ENCODE assay signal across 1 cellular context in the genomic region with DNA sequence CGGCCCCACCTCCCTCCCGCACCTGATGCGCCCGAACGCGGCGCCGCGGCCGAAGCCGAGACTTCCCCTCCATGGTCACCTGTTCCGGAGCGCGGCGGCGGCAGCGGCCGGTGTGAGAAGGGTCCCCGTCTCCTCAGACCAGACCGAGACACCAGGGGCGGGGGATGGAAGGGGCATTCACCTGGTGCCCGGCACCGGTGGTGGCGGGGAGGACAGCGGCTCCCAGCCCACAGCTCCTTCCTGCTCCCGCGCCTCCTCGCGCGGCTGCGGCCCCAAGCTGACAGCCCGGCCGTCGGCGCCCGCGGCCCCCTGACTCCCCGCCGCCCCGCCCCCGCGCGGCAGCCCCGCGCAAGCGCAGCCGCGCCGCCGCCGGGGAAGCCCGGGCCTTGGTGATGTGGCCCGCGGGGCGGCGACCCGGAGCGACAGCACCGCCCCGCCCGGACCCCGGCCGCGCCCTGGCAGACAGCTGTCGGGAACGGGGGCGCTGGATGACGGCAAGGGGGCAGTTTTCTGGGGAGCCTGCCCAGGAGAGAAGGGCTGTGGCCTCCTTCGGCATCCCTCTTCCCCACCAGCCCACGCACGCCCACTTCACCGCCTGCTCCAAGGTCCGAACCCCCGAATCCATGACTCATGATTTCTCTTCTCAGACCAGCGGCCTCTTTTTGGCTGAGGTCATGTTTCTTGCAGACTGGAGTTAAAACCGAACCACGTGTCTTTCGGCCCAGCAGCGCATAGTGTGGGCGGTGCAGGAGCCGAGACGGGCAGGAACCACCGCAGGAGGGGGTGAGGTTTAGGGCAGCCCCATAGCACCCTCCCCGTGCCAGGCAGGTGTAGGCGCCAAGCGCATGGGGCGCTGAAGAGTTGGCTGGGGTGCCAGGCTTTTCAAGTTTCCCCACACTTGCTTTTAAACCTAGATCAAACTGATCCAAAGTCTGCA.
TF ChIP-seq lines count a peak whose summit lies in the region.

TSS of gene SLC41A2 (minus strand) at position 282 of the 937 bp plus-strand sequence. CDS start 29,763 bp downstream, outside the sequence.

TF ChIP-seq in HepG2, 621 proteins besides CTCF, POLR2A, EP300 and RAD21 (continued from another document and continues in another):
- TF ChIP-seq, protein P1, sequence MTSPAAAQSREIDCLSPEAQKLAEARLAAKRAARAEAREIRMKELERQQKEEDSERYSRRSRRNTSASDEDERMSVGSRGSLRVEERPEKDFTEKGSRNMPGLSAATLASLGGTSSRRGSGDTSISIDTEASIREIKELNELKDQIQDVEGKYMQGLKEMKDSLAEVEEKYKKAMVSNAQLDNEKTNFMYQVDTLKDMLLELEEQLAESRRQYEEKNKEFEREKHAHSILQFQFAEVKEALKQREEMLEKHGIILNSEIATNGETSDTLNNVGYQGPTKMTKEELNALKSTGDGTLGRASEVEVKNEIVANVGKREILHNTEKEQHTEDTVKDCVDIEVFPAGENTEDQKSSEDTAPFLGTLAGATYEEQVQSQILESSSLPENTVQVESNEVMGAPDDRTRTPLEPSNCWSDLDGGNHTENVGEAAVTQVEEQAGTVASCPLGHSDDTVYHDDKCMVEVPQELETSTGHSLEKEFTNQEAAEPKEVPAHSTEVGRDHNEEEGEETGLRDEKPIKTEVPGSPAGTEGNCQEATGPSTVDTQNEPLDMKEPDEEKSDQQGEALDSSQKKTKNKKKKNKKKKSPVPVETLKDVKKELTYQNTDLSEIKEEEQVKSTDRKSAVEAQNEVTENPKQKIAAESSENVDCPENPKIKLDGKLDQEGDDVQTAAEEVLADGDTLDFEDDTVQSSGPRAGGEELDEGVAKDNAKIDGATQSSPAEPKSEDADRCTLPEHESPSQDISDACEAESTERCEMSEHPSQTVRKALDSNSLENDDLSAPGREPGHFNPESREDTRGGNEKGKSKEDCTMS (CRISPR knock-in tag; conservative IDR thresholded peaks at IDR 0.05) = no peak
- TF ChIP-seq ZNF777 (CRISPR knock-in tag; IDR thresholded peaks at IDR 0.05) (peak; percentile 88), FOXK1 (CRISPR knock-in tag; IDR thresholded peaks at IDR 0.05; ENCODE audit: borderline replicate concordance, low read depth) (no peak), HNF1B (CRISPR knock-in tag; IDR thresholded peaks at IDR 0.05) (peak; percentile 40; the same call in 1 of the 2 replicates), TRIM24 (CRISPR knock-in tag; IDR thresholded peaks at IDR 0.05) (no peak), ZNF800 (CRISPR knock-in tag; IDR thresholded peaks at IDR 0.05) (peak; percentile 30; the same call in 1 of the 2 replicates), NCOA1 (CRISPR knock-in tag; IDR thresholded peaks at IDR 0.05) (no peak), BRCA1 (CRISPR knock-in tag; IDR thresholded peaks at IDR 0.05) (no peak), THAP7 (CRISPR knock-in tag; IDR thresholded peaks at IDR 0.05) (0 out of 2 replicates have a peak, but pooled peaks have one; percentile 55), ZNF572 (CRISPR knock-in tag; IDR thresholded peaks at IDR 0.05) (0 out of 2 replicates have a peak, but pooled peaks have one; percentile 39), PRDM10 (CRISPR knock-in tag; IDR thresholded peaks at IDR 0.05; ENCODE audit: low read depth) (peak; percentile 81; the same call in 1 of the 2 replicates), ZNF256 (CRISPR knock-in tag; conservative IDR thresholded peaks at IDR 0.05) (no peak), ZNF768 (CRISPR knock-in tag; IDR thresholded peaks at IDR 0.05) (peak; percentile 46), PAF1 (CRISPR knock-in tag; IDR thresholded peaks at IDR 0.05) (no peak), PHF21A (CRISPR knock-in tag; IDR thresholded peaks at IDR 0.05) (0 out of 2 replicates have a peak, but pooled peaks have one; percentile 15), ZNF354B (CRISPR knock-in tag; IDR thresholded peaks at IDR 0.05) (no peak), SKIL (CRISPR knock-in tag; IDR thresholded peaks at IDR 0.05; ENCODE audit: borderline replicate concordance) (0 out of 2 replicates have a peak, but pooled peaks have one; percentile 15), ARID4A (CRISPR knock-in tag; IDR thresholded peaks at IDR 0.05; ENCODE audit: borderline replicate concordance) (peak; percentile 67; the same call in 1 of the 2 replicates)
- TF ChIP-seq, protein P2, sequence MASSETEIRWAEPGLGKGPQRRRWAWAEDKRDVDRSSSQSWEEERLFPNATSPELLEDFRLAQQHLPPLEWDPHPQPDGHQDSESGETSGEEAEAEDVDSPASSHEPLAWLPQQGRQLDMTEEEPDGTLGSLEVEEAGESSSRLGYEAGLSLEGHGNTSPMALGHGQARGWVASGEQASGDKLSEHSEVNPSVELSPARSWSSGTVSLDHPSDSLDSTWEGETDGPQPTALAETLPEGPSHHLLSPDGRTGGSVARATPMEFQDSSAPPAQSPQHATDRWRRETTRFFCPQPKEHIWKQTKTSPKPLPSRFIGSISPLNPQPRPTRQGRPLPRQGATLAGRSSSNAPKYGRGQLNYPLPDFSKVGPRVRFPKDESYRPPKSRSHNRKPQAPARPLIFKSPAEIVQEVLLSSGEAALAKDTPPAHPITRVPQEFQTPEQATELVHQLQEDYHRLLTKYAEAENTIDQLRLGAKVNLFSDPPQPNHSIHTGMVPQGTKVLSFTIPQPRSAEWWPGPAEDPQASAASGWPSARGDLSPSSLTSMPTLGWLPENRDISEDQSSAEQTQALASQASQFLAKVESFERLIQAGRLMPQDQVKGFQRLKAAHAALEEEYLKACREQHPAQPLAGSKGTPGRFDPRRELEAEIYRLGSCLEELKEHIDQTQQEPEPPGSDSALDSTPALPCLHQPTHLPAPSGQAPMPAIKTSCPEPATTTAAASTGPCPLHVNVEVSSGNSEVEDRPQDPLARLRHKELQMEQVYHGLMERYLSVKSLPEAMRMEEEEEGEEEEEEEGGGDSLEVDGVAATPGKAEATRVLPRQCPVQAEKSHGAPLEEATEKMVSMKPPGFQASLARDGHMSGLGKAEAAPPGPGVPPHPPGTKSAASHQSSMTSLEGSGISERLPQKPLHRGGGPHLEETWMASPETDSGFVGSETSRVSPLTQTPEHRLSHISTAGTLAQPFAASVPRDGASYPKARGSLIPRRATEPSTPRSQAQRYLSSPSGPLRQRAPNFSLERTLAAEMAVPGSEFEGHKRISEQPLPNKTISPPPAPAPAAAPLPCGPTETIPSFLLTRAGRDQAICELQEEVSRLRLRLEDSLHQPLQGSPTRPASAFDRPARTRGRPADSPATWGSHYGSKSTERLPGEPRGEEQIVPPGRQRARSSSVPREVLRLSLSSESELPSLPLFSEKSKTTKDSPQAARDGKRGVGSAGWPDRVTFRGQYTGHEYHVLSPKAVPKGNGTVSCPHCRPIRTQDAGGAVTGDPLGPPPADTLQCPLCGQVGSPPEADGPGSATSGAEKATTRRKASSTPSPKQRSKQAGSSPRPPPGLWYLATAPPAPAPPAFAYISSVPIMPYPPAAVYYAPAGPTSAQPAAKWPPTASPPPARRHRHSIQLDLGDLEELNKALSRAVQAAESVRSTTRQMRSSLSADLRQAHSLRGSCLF (CRISPR knock-in tag; IDR thresholded peaks at IDR 0.05; ENCODE audit: borderline replicate concordance) = no peak
- TF ChIP-seq, protein P3, sequence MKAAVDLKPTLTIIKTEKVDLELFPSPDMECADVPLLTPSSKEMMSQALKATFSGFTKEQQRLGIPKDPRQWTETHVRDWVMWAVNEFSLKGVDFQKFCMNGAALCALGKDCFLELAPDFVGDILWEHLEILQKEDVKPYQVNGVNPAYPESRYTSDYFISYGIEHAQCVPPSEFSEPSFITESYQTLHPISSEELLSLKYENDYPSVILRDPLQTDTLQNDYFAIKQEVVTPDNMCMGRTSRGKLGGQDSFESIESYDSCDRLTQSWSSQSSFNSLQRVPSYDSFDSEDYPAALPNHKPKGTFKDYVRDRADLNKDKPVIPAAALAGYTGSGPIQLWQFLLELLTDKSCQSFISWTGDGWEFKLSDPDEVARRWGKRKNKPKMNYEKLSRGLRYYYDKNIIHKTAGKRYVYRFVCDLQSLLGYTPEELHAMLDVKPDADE (CRISPR knock-in tag; IDR thresholded peaks at IDR 0.05) = no peak
